8 cellular contexts compared by ENCODE assay signal in genomic region chr4:183397741-183398297, GRCh38. TPM values are rescaled to one million over a fixed set of nuclear protein-coding genes. Genes with fewer than 3 reads are reported as not detected.
DNase-seq lines count a peak whose midpoint lies in the region; ATAC-seq lines count a peak whose summit lies in the region.

No MANE protein-coding gene starts in this region.

- no peaks in the 10 kb centered on the region for H3K36me3 ChIP-seq in subcutaneous abdominal adipose tissue (ENCODE audit: control insufficient read depth in 5 of 5, insufficient read depth in 5 of 5, low read length in 5 of 5)

- H3K4me1 ChIP-seq in subcutaneous abdominal adipose tissue (ENCODE audit: control insufficient read depth in 5 of 5, insufficient read depth in 5 of 5, low read length in 5 of 5), result peaks cover 0 to 19% (median 15%) of the 10 kb centered on the region in 5 donors

- no peak for ATAC-seq in activated T-helper 17 cell treated with anti-CD3 and anti-CD28 coated beads, Interleukin-2, amount 50 U/mL, for 72 hours (replicated peaks)
- ATAC-seq in left colon (peak; percentile 35), HG03280 (IDR thresholded peaks at IDR 0.05; ENCODE audit: unreplicated experiment) (no peak), GM18867 (IDR thresholded peaks at IDR 0.05; ENCODE audit: unreplicated experiment) (no peak), GM21423 (IDR thresholded peaks at IDR 0.05; ENCODE audit: unreplicated experiment) (no peak)

- peaks cover 20% of the 10 kb centered on the region for H3K4me1 Mint-ChIP-seq in T-helper 2 cell treated with Interferon-gamma antibody and Interleukin-4, amounts not matched to agents 5 μg/mL and 100 μg/mL, for 36 hours (ENCODE audit: low read depth)
- peaks cover 16% of the 10 kb centered on the region for H3K4me1 Mint-ChIP-seq in activated T-helper 17 cell treated with anti-CD3 and anti-CD28 coated beads, Interleukin-2, amount 50 U/mL, for 72 hours

- no peak for DNase-seq in T-helper 2 cell treated with Interferon-gamma antibody and Interleukin-4, amounts not matched to agents 5 μg/mL and 100 μg/mL, for 36 hours (ENCODE audit: low spot score)
- DNase-seq in T-helper 2 cell, result no peak
- DNase-seq in left colon, result no peak

- peak overlapping the region in 4 of 5 donors; percentile 64 to 71 (median 67) for H3K4me3 ChIP-seq in subcutaneous abdominal adipose tissue (ENCODE audit: low read depth in 1 of 5, low read length in 5 of 5)

- H3K27ac ChIP-seq in subcutaneous abdominal adipose tissue (ENCODE audit: low read depth, low read length), result no peak overlapping the region

- H3K9ac ChIP-seq in subcutaneous abdominal adipose tissue (ENCODE audit: low read length in 5 of 5), result peak overlapping the region in 4 of 5 donors; percentile 50 to 70 (median 66)

- H3K4me3 Mint-ChIP-seq in T-helper 2 cell treated with Interferon-gamma antibody and Interleukin-4, amounts not matched to agents 5 μg/mL and 100 μg/mL, for 36 hours, result peak overlapping the region; percentile 88
- H3K4me3 Mint-ChIP-seq in activated T-helper 17 cell treated with anti-CD3 and anti-CD28 coated beads, Interleukin-2, amount 50 U/mL, for 72 hours, result peak overlapping the region; percentile 78

- no peaks in the 10 kb centered on the region for H3K9me3 ChIP-seq in subcutaneous abdominal adipose tissue (ENCODE audit: control insufficient read depth in 5 of 5, low read length in 5 of 5)

- intact Hi-C loops in left colon (cut with DNase I, micrococcal nuclease), result no loop called here

- peaks cover 33% of the 10 kb centered on the region for H3K27me3 Mint-ChIP-seq in T-helper 2 cell treated with Interferon-gamma antibody and Interleukin-4, amounts not matched to agents 5 μg/mL and 100 μg/mL, for 36 hours (ENCODE audit: low read depth)
- H3K27me3 Mint-ChIP-seq in activated T-helper 17 cell treated with anti-CD3 and anti-CD28 coated beads, Interleukin-2, amount 50 U/mL, for 72 hours, result peaks cover 3% of the 10 kb centered on the region

- H3K27me3 ChIP-seq in subcutaneous abdominal adipose tissue (ENCODE audit: control insufficient read depth in 5 of 5, insufficient read depth in 4 of 5, low read length in 5 of 5), result peaks cover 0 to 5% (median 0%) of the 10 kb centered on the region in 5 donors

- H3K9me3 Mint-ChIP-seq in T-helper 2 cell treated with Interferon-gamma antibody and Interleukin-4, amounts not matched to agents 5 μg/mL and 100 μg/mL, for 36 hours, result no peaks in the 10 kb centered on the region
- H3K9me3 Mint-ChIP-seq in activated T-helper 17 cell treated with anti-CD3 and anti-CD28 coated beads, Interleukin-2, amount 50 U/mL, for 72 hours, result no peaks in the 10 kb centered on the region

- H3K36me3 Mint-ChIP-seq in T-helper 2 cell treated with Interferon-gamma antibody and Interleukin-4, amounts not matched to agents 5 μg/mL and 100 μg/mL, for 36 hours (ENCODE audit: low read depth), result no peaks in the 10 kb centered on the region
- H3K36me3 Mint-ChIP-seq in activated T-helper 17 cell treated with anti-CD3 and anti-CD28 coated beads, Interleukin-2, amount 50 U/mL, for 72 hours (ENCODE audit: low read depth), result no peaks in the 10 kb centered on the region

- peak overlapping the region; percentile 37 for H3K27ac Mint-ChIP-seq in T-helper 2 cell treated with Interferon-gamma antibody and Interleukin-4, amounts not matched to agents 5 μg/mL and 100 μg/mL, for 36 hours
- H3K27ac Mint-ChIP-seq in activated T-helper 17 cell treated with anti-CD3 and anti-CD28 coated beads, Interleukin-2, amount 50 U/mL, for 72 hours, result peak overlapping the region; percentile 63

RNA-seq across cellular contexts. Expression of gene CDKN2AIP, which starts 46.6 kb away (rescaled TPM):
- total RNA-seq in activated T-helper 17 cell treated with anti-CD3 and anti-CD28 coated beads, Interleukin-2, amount 50 U/mL, for 72 hours, result 10 to 100 TPM; 16.3 to 32.2 TPM
- 10 to 100 TPM; 13.7 to 23.1 TPM for total RNA-seq in left colon
